Comparison of ENCODE assay signal across 8 cellular contexts in genomic region chr9:98315551-98316060, GRCh38.
A peak's percentile ranks its signal among the peaks of the same experiment; 100 is the strongest.
DNase-seq lines count a peak whose midpoint lies in the region; ATAC-seq, FAIRE-seq and TF ChIP-seq lines count a peak whose summit lies in the region.

No MANE protein-coding gene starts in this region.

- no peaks in the 10 kb centered on the region for H3K9me3 ChIP-seq in lung (ENCODE audit: control insufficient read depth in 2 of 2, insufficient read depth in 1 of 2, low read length in 1 of 2)

- peak; percentile 97 for TF ChIP-seq CTCF in AG09309 (IDR thresholded peaks at IDR 0.05; ENCODE audit: control insufficient read depth, insufficient read depth, low read depth, low read length, missing control alignments)
- peak; percentile 75 for TF ChIP-seq CTCF in HL-60 (IDR thresholded peaks at IDR 0.05; ENCODE audit: insufficient read depth, low read length)
- peak; percentile 77 for TF ChIP-seq CTCF in lung (IDR thresholded peaks at IDR 0.05; ENCODE audit: control extremely low read depth, extremely low read depth)

- 33 to 34% methylated on average over 9 of the region's 9 CpGs for WGBS in lung, 2 donors

- peak; percentile 73 for FAIRE-seq in GM19239 (lab: Jason Lieb, UNC)

- H3K27me3 ChIP-seq in HL-60 (ENCODE audit: insufficient read depth, poor library complexity, severe bottlenecking) (no peaks in the 10 kb centered on the region), lung (ENCODE audit: control insufficient read depth, insufficient read depth) (no peaks in the 10 kb centered on the region)

- H3K4me3 ChIP-seq in AG09309 (ENCODE audit: control insufficient read depth, low read depth, low read length) (no peak overlapping the region), HL-60 (replicated peaks; ENCODE audit: insufficient read depth, low read length) (no peak overlapping the region), lung (no peak overlapping the region)

- no peaks in the 10 kb centered on the region for H3K36me3 ChIP-seq in lung (ENCODE audit: control insufficient read depth in 2 of 2, insufficient read depth in 2 of 2, low read length in 2 of 2)

- peaks cover 0 to 3% of the 10 kb centered on the region in 2 donors for H3K4me1 ChIP-seq in lung (ENCODE audit: control insufficient read depth in 2 of 2, insufficient read depth in 2 of 2, low read length in 2 of 2)

- H3K27ac ChIP-seq in HL-60 (replicated peaks) (no peak overlapping the region), lung (ENCODE audit: low read depth in 1 of 2, low read length in 1 of 2) (no peak overlapping the region)

- ATAC-seq in lung (ENCODE audit: insufficient read depth, low FRiP score): peak; percentile 91

- DNase-seq in AG09309 (ENCODE audit: low read depth): peak; percentile 27
- peak; percentile 83 for DNase-seq in GM19239 (ENCODE audit: insufficient read length, low spot score)
- DNase-seq in HL-60 (ENCODE audit: low read depth in 1 of 2, low spot score in 1 of 2): peak; percentile 28 to 84
- DNase-seq in NCI-H82 (lab: John Stamatoyannopoulos, UW): peak; percentile 97
- peak; percentile 54 to 72 for DNase-seq in activated CD4-positive, alpha-beta T cell treated with anti-CD3 and anti-CD28 coated beads, Interleukin-2, amount 50 U/mL, for 24 hours (ENCODE audit: low read depth in 1 of 2, low spot score in 1 of 2)
- DNase-seq in dermis microvascular lymphatic vessel endothelial cell (ENCODE audit: low read depth in 2 of 2): peak; percentile 71 to 87
- peak; percentile 85 for DNase-seq in lung (ENCODE audit: low spot score)
- peak; percentile 31 for DNase-seq in stimulated activated CD8-positive, alpha-beta memory T cell treated with anti-CD3 and anti-CD28 coated beads, Interleukin-12 subunit alpha, Interleukin-12 subunit beta, amount 100 ng/mL, for 24 hours (ENCODE audit: extremely low read depth)

Comparison
In these comparisons a context has a peak if more than half of its experiments do, and no peak if none do; other contexts are left out.
1. DNase-seq: peak in every context shown above with its lines; median percentile 97 in NCI-H82; 85 in lung; 83 in GM19239; 79 in dermis microvascular lymphatic vessel endothelial cell; 63 in activated CD4-positive, alpha-beta T cell treated with anti-CD3 and anti-CD28 coated beads, Interleukin-2, amount 50 U/mL, for 24 hours; 56 in HL-60; 31 in stimulated activated CD8-positive, alpha-beta memory T cell treated with anti-CD3 and anti-CD28 coated beads, Interleukin-12 subunit alpha, Interleukin-12 subunit beta, amount 100 ng/mL, for 24 hours; 27 in AG09309.